In genomic region chr17:78380370-78380769, GRCh38 we compare ENCODE assay signal across 12 cellular contexts. TPM values are rescaled to one million over a fixed set of nuclear protein-coding genes. Genes with fewer than 3 reads are reported as not detected.
DNase-seq lines count a peak whose midpoint lies in the region; ATAC-seq and TF ChIP-seq lines count a peak whose summit lies in the region.
"Had no signal": no experiment of that assay in that cellular context is flagged by ENCODE, and none has a peak within 500 bp of the region (broad histone marks: within the 10 kb centered on the region; RNA-seq: fewer than 3 reads in every experiment).

No MANE protein-coding gene starts in this region.

- peaks cover 62 to 67% (median 63%) of the 10 kb centered on the region in 3 donors for H3K4me1 Mint-ChIP-seq in T-cell

- 86% methylated on average over 5 of the region's 5 CpGs for WGBS in SK-N-SH (ENCODE audit: low lambda C conversion rate)
- 80% methylated on average over 5 of the region's 5 CpGs for WGBS in esophagus muscularis mucosa
- 85% methylated on average over 5 of the region's 5 CpGs for WGBS in smooth muscle cell (ENCODE audit: low lambda C conversion rate)

- TF ChIP-seq CTCF in SK-N-SH (IDR thresholded peaks at IDR 0.05) (no peak), esophagus muscularis mucosa (IDR thresholded peaks at IDR 0.05) (no peak), smooth muscle cell (IDR thresholded peaks at IDR 0.05; ENCODE audit: borderline replicate concordance, insufficient read depth, poor library complexity, severe bottlenecking) (no peak)

- H3K9me3 ChIP-seq in SK-N-SH: no peaks in the 10 kb centered on the region
- H3K9me3 ChIP-seq in esophagus muscularis mucosa: no peaks in the 10 kb centered on the region
- no peaks in the 10 kb centered on the region for H3K9me3 ChIP-seq in smooth muscle cell (replicated peaks; ENCODE audit: low read depth)
- H3K9me3 ChIP-seq: MG63, SJSA1 had no signal

- H3K27me3 ChIP-seq in SK-N-SH (ENCODE audit: insufficient read depth) (no peaks in the 10 kb centered on the region), esophagus muscularis mucosa (peaks cover 0 to 3% (median 0%) of the 10 kb centered on the region in 4 donors), smooth muscle cell (ENCODE audit: low read depth) (no peaks in the 10 kb centered on the region)
- H3K27me3 ChIP-seq: MG63, SJSA1 had no signal

- H3K36me3 Mint-ChIP-seq in T-cell: peaks cover 7% of the 10 kb centered on the region

- peaks cover 3 to 9% of the 10 kb centered on the region in 2 experiments for H3K36me3 ChIP-seq in SK-N-SH (replicated peaks in 1 of 2; ENCODE audit: control insufficient read depth in 1 of 2, insufficient read depth in 2 of 2, low read length in 1 of 2)
- peaks cover 0 to 7% (median 0%) of the 10 kb centered on the region in 4 donors for H3K36me3 ChIP-seq in esophagus muscularis mucosa
- no peaks in the 10 kb centered on the region for H3K36me3 ChIP-seq in smooth muscle cell (ENCODE audit: low read depth)

- H3K4me2 ChIP-seq in SK-N-SH (peak overlapping the region; percentile 85; the same call in 1 of the 2 replicates), smooth muscle cell (no peak overlapping the region)

- H3K4me3 Mint-ChIP-seq in T-cell: peak overlapping the region; percentile 88 to 93 (median 93)

- H3F3A ChIP-seq in SK-N-SH (replicated peaks; ENCODE audit: insufficient read depth): peaks cover 48% of the 10 kb centered on the region
- peaks cover 62% of the 10 kb centered on the region for H3F3A ChIP-seq in smooth muscle cell (ENCODE audit: low read depth)

- no peak for TF ChIP-seq POLR2A in esophagus muscularis mucosa (IDR thresholded peaks at IDR 0.05; ENCODE audit: low read depth)

- peaks cover 75% of the 10 kb centered on the region for H3K79me2 ChIP-seq in SK-N-SH (ENCODE audit: insufficient read depth)
- H3K79me2 ChIP-seq in smooth muscle cell (ENCODE audit: low read depth): peaks cover 58% of the 10 kb centered on the region

- no peaks in the 10 kb centered on the region for H3K9me2 ChIP-seq in SK-N-SH

- peaks cover 16 to 53% of the 10 kb centered on the region in 2 experiments for H3K4me1 ChIP-seq in SK-N-SH (ENCODE audit: control insufficient read depth in 1 of 2, insufficient read depth in 2 of 2, low read depth in 1 of 2, low read length in 1 of 2)
- H3K4me1 ChIP-seq in esophagus muscularis mucosa: peaks cover 65 to 80% (median 73%) of the 10 kb centered on the region in 4 donors
- H3K4me1 ChIP-seq in smooth muscle cell (ENCODE audit: low read depth): peaks cover 40% of the 10 kb centered on the region

- ATAC-seq in SK-N-SH treated with all-trans-retinoic acid at 6 μM for 48 hours (no peak), T-cell (replicated peaks in 1 of 4) (no peak)

- intact Hi-C loops in esophagus muscularis mucosa (cut with DNase I): no loop called here

- CTCF ChIA-PET in SK-N-SH (lab: Yijun Ruan, JAX): interaction anchor here (1.0 to 12.5 kb wide), 5 partner anchors 10 to 42 kb away, joined by 3 to 175 read pairs (median 6); partner anchors contain the start of gene SOCS3
- CTCF ChIA-PET in T-cell (lab: Charles Lee): interaction anchor here in 1 of 2 donors (0.6 to 1.5 kb wide), 2 partner anchors 32 to 124 kb away, joined by 3 read pairs; no protein-coding TSS in a partner anchor

- TF ChIP-seq EP300 in SK-N-SH (IDR thresholded peaks at IDR 0.05; ENCODE audit: borderline replicate concordance in 1 of 2, low read depth in 1 of 2, low read length in 1 of 2) (no peak), esophagus muscularis mucosa (IDR thresholded peaks at IDR 0.05) (no peak)

- TF ChIP-seq RAD21 in SK-N-SH (IDR thresholded peaks at IDR 0.05; ENCODE audit: low read length): no peak

- H3K27ac Mint-ChIP-seq in T-cell: peak overlapping the region; percentile 87 to 88

- H3K27ac ChIP-seq in SK-N-SH (ENCODE audit: low read depth in 2 of 2, low read length in 1 of 2): no peak overlapping the region
- peak overlapping the region in 3 of 4 donors; percentile 44 to 91 (median 79) for H3K27ac ChIP-seq in esophagus muscularis mucosa (replicated peaks in 1 of 4)
- H3K27ac ChIP-seq in smooth muscle cell (ENCODE audit: low read depth): peak overlapping the region; percentile 100
- H3K27ac ChIP-seq: 22Rv1, SJSA1 had no signal

- POLR2A ChIA-PET in SK-N-SH (lab: Yijun Ruan, JAX): interaction anchor here (0.6 kb wide), 1 partner anchor 325 kb away, joined by 3 read pairs; no protein-coding TSS in a partner anchor
- POLR2A ChIA-PET in T-cell (lab: Charles Lee): no interaction called here

- H2AFZ ChIP-seq in SK-N-SH (ENCODE audit: low read depth) (no peak overlapping the region), smooth muscle cell (ENCODE audit: low read depth) (no peak overlapping the region)

- H3K9me3 Mint-ChIP-seq in T-cell: no peaks in the 10 kb centered on the region

- DNase-seq in SK-N-SH (no peak), T-cell (no peak), esophagus muscularis mucosa (ENCODE audit: extremely low spot score) (no peak), smooth muscle cell (lab: John Stamatoyannopoulos, UW; ENCODE audit: unreplicated experiment) (no peak), NCI-H2196 (lab: John Stamatoyannopoulos, UW; ENCODE audit: unreplicated experiment) (no peak), COLO668 (lab: John Stamatoyannopoulos, UW; ENCODE audit: unreplicated experiment) (no peak), GDM1 (lab: John Stamatoyannopoulos, UW) (no peak)
- DNase-seq: MG63, NCI-H69 had no signal

- peaks cover 55% of the 10 kb centered on the region for H4K20me1 ChIP-seq in SK-N-SH (ENCODE audit: insufficient read depth)
- peaks cover 30% of the 10 kb centered on the region for H4K20me1 ChIP-seq in smooth muscle cell (ENCODE audit: low read depth)

- no peaks in the 10 kb centered on the region for H3K27me3 Mint-ChIP-seq in T-cell

- no peak overlapping the region for H3K4me3 ChIP-seq in SK-N-SH (ENCODE audit: low read depth in 2 of 2, low read length in 1 of 2)
- no peak overlapping the region for H3K4me3 ChIP-seq in esophagus muscularis mucosa
- H3K4me3 ChIP-seq in smooth muscle cell: no peak overlapping the region
- H3K4me3 ChIP-seq: MG63, SJSA1 had no signal

- H3K9ac ChIP-seq in SK-N-SH: peak overlapping the region; percentile 89; the same call in 1 of the 2 replicates
- no peak overlapping the region for H3K9ac ChIP-seq in smooth muscle cell (ENCODE audit: low read depth)

TF ChIP-seq in SK-N-SH, 30 proteins besides CTCF, POLR2A, EP300 and RAD21:
- TF ChIP-seq RCOR1 (IDR thresholded peaks at IDR 0.05; ENCODE audit: low read length) (no peak), SMC3 (IDR thresholded peaks at IDR 0.05; ENCODE audit: low read depth, low read length) (no peak)
TF ChIP-seq in SK-N-SH: peak in this region for 0.

TF ChIP-seq in SK-N-SH treated with all-trans-retinoic acid at 6 μM for 48 hours, 23 proteins besides CTCF, POLR2A, EP300 and RAD21 (continues in another document):
- TF ChIP-seq OSR1 (CRISPR knock-in tag; IDR thresholded peaks at IDR 0.05): no peak
- no peak for TF ChIP-seq TCF4 (CRISPR knock-in tag; IDR thresholded peaks at IDR 0.05; ENCODE audit: borderline replicate concordance)
- no peak for TF ChIP-seq ZFP30 (CRISPR knock-in tag; IDR thresholded peaks at IDR 0.05)
- no peak for TF ChIP-seq CSDC2 (CRISPR knock-in tag; IDR thresholded peaks at IDR 0.05)
- TF ChIP-seq CREB5 (CRISPR knock-in tag; IDR thresholded peaks at IDR 0.05; ENCODE audit: low read depth): no peak
- TF ChIP-seq ZC3H10 (CRISPR knock-in tag; IDR thresholded peaks at IDR 0.05): no peak
- no peak for TF ChIP-seq TOX (CRISPR knock-in tag; IDR thresholded peaks at IDR 0.05; ENCODE audit: borderline replicate concordance)
- no peak for TF ChIP-seq ARNTL (CRISPR knock-in tag; IDR thresholded peaks at IDR 0.05; ENCODE audit: borderline replicate concordance, low read depth)

RNA-seq across cellular contexts. Expression of gene PGS1, which starts 1.9 kb away (rescaled TPM):
- 88.4 and 106 TPM in 2 replicates for polyA plus RNA-seq in SK-N-SH (2012; rRNA removed)
- 35.9 and 56.9 TPM in 2 replicates for polyA plus RNA-seq in SK-N-SH (2012; cell fraction: cytosol; rRNA removed)
- polyA plus RNA-seq in SK-N-SH (2012; cell fraction: nucleus; rRNA removed): 264 and 311 TPM in 2 replicates
- 10 to 100 TPM; 60.5 to 87.2 (median 78.9) TPM for total RNA-seq in T-cell
- total RNA-seq in esophagus muscularis mucosa: 10 to 100 TPM; 30.7 to 45.9 (median 35.6) TPM
- total RNA-seq in smooth muscle cell: 29.5 and 29.9 TPM in 2 replicates
- polyA plus RNA-seq in smooth muscle cell: 22.6 and 37.8 TPM in 2 replicates

RNA-seq across cellular contexts. Expression of gene SOCS3, which starts 20.5 kb away (rescaled TPM):
- polyA plus RNA-seq in SK-N-SH (2012; rRNA removed): 24.9 and 26.1 TPM in 2 replicates
- 16.5 and 23.9 TPM in 2 replicates for polyA plus RNA-seq in SK-N-SH (2012; cell fraction: cytosol; rRNA removed)
- polyA plus RNA-seq in SK-N-SH (2012; cell fraction: nucleus; rRNA removed): 51.0 and 55.2 TPM in 2 replicates
- total RNA-seq in T-cell: 100 to 1,000 TPM in 2 of 5 donors, 10 to 100 TPM in 3; 14.2 to 248 (median 19.9) TPM
- total RNA-seq in esophagus muscularis mucosa: 1,000 to 10,000 TPM in 1 of 4 donors, 10 to 100 TPM in 3; 12.5 to 1,139 (median 39.3) TPM
- total RNA-seq in smooth muscle cell: 116 and 172 TPM in 2 replicates
- 201 and 310 TPM in 2 replicates for polyA plus RNA-seq in smooth muscle cell

Comparison
In these comparisons a context has a peak if more than half of its experiments do, and no peak if none do; other contexts are left out.
1. H3K27ac ChIP-seq: peak in esophagus muscularis mucosa (3 of 4) and smooth muscle cell (single experiment); none in SK-N-SH (0 of 2).